In the genomic region with DNA sequence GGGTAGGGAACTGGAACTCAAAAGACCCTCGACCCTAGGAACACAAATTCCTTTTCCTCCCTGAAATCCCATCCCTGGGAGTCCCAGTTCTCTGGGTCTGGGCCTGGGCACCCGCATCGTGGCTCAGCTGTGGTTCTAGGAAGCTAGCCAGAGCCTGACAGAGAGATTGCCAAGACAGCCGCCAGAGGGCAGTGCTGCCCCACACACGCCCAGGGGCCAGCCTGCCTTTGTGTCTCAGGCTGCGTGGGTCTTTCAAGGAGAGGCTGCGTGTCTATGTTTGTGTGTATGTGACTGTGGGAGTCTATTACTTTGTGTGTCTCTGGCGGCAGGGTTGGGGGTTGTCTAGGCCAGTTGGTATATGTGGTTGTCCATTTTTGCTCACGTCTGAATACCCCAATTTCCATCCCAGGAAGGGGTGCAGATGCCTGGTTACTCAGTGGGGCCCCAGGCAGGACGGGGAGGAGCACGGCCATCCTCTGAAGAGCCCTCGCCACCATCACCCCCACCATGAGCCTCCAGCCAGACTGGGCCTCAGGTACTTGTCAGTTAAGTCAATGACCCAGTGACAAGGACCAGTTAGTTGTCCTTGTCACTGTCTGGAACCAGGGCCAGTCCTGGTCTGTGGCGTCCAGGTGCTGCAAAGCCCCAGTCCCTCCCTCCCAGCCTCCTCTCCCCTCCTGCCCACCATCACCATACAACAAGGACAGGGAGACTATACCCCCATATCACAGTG, we compare ENCODE assay signal across 9 cellular contexts. TPM values are rescaled to one million over a fixed set of nuclear protein-coding genes. Genes with fewer than 3 reads are reported as not detected.
DNase-seq lines count a peak whose midpoint lies in the region; ATAC-seq, FAIRE-seq and TF ChIP-seq lines count a peak whose summit lies in the region.
"Had no signal": no experiment of that assay in that cellular context is flagged by ENCODE, and none has a peak within 500 bp of the region (broad histone marks: within the 10 kb centered on the region; RNA-seq: fewer than 3 reads in every experiment).

No MANE protein-coding gene starts in this region.

- peak; percentile 85 for TF ChIP-seq CTCF in D721Med (IDR thresholded peaks at IDR 0.05; ENCODE audit: insufficient read depth, missing control alignments)
- TF ChIP-seq CTCF in H9 (conservative IDR thresholded peaks at IDR 0.05) = peak; percentile 97

- H3K4me1 Mint-ChIP-seq in H9 = peaks cover 17 to 22% of the 10 kb centered on the region in 2 experiments

- H4K8ac ChIP-seq in H9 (replicated peaks; ENCODE audit: insufficient read length, low read depth, low read length) = no peak overlapping the region

- H3K27me3 ChIP-seq in H9 (ENCODE audit: insufficient read depth, low read length) = peaks cover 3% of the 10 kb centered on the region; the same call in 1 of the 2 replicates
- no peaks in the 10 kb centered on the region for H3K27me3 ChIP-seq in right cardiac atrium (ENCODE audit: control insufficient read depth, insufficient read depth)

- H3K56ac ChIP-seq in H9 (ENCODE audit: insufficient read length, low read depth, low read length) = no peak overlapping the region

- H3K9me3 Mint-ChIP-seq in H9 = no peaks in the 10 kb centered on the region
- H3K9me3 Mint-ChIP-seq: dendritic cell treated with granulocyte-macrophage colony-stimulating factor and Interleukin-4, amounts not matched to agents 40 ng/mL and 50 ng/mL, for 4 days had no signal

- H3K23me2 ChIP-seq in H9 (ENCODE audit: insufficient read length, low read depth, low read length, poor library complexity, severe bottlenecking) = peaks cover 9% of the 10 kb centered on the region

- H2AK5ac ChIP-seq in H9 (ENCODE audit: insufficient read length, low read length) = no peak overlapping the region

- H3K79me1 ChIP-seq in H9 (ENCODE audit: insufficient read depth, low read depth, low read length, poor library complexity, severe bottlenecking) = no peaks in the 10 kb centered on the region

- ATAC-seq in right cardiac atrium (peak; percentile 72 to 82), sciatic nerve (peak; percentile 88), HG03280 (IDR thresholded peaks at IDR 0.05; ENCODE audit: unreplicated experiment) (no peak)

- H3K27ac ChIP-seq in H9 (ENCODE audit: insufficient read length, low read depth, low read length) = no peak overlapping the region
- no peak overlapping the region for H3K27ac ChIP-seq in right cardiac atrium (ENCODE audit: low read length)

- no CpG with 5 or more reads among the region's 13 CpGs for WGBS in H9 (ENCODE audit: extremely low coverage, insufficient read length, low lambda C conversion rate)
- WGBS in right cardiac atrium = 20% methylated on average over 13 of the region's 13 CpGs

- no peak overlapping the region for H2BK12ac ChIP-seq in H9 (ENCODE audit: insufficient read length, low read depth, low read length)

- intact Hi-C loops in right cardiac atrium (cut with DNase I) = loop anchor here (1.0 to 10.0 kb wide), 6 partner anchors 27 to 679 kb away; a partner anchor contains a TSS
- intact Hi-C loops in sciatic nerve (cut with DNase I) = no loop called here

- no peaks in the 10 kb centered on the region for H3K36me3 Mint-ChIP-seq in H9 (ENCODE audit: insufficient read depth in 1 of 3, low read depth in 3 of 3)

- DNase-seq in D721Med (ENCODE audit: insufficient read length, low spot score) = peak; percentile 94
- DNase-seq in H9 = peak; percentile 82
- peak; percentile 39 for DNase-seq in NCI-H146 (lab: John Stamatoyannopoulos, UW)
- DNase-seq in T1000 (lab: John Stamatoyannopoulos, UW) = peak; percentile 64
- DNase-seq in anterior cingulate cortex (lab: John Stamatoyannopoulos, UW) = peak; percentile 15 to 94 (median 80)
- peak; percentile 79 to 92 (median 91) for DNase-seq in right cardiac atrium
- peak; percentile 87 for DNase-seq in sciatic nerve (ENCODE audit: low spot score)

- H4K5ac ChIP-seq in H9 (ENCODE audit: insufficient read length, low read depth, low read length) = no peak overlapping the region

- H3K4me2 ChIP-seq in H9 (ENCODE audit: insufficient read depth, insufficient read length, low read length) = peak overlapping the region; percentile 66

- H3K4me3 ChIP-seq in right cardiac atrium (ENCODE audit: low read length) = no peak overlapping the region

- no peak overlapping the region for H3K4ac ChIP-seq in H9 (ENCODE audit: low read depth, low read length)

- H3K9me3 ChIP-seq in H9 (ENCODE audit: control insufficient read depth, low read depth, low read length) (no peaks in the 10 kb centered on the region), right cardiac atrium (ENCODE audit: control insufficient read depth, low read length) (no peaks in the 10 kb centered on the region)

- H3T11ph ChIP-seq in H9 (ENCODE audit: low read length) = no peak overlapping the region

- H2BK120ac ChIP-seq in H9 (ENCODE audit: low read depth, low read length, poor library complexity, severe bottlenecking) = no peak overlapping the region

- no peaks in the 10 kb centered on the region for H3K79me2 ChIP-seq in H9 (ENCODE audit: insufficient read depth, low read length)

- H2BK20ac ChIP-seq in H9 (ENCODE audit: low read depth, low read length, poor library complexity, severe bottlenecking) = no peak overlapping the region

- H2BK5ac ChIP-seq in H9 (ENCODE audit: insufficient read length, low read length) = no peak overlapping the region

- H3K27me3 Mint-ChIP-seq in H9 (ENCODE audit: low read depth) = peaks cover 43% of the 10 kb centered on the region

- no peaks in the 10 kb centered on the region for H4K20me1 ChIP-seq in H9 (ENCODE audit: control insufficient read depth, insufficient read depth, insufficient read length)

- peak overlapping the region in 1 of 2 experiments; percentile 84; a peak in 4 of 5 replicates for H3K4me3 Mint-ChIP-seq in H9
- H3K4me3 Mint-ChIP-seq: dendritic cell treated with granulocyte-macrophage colony-stimulating factor and Interleukin-4, amounts not matched to agents 40 ng/mL and 50 ng/mL, for 4 days had no signal

- no peak overlapping the region for H3K23ac ChIP-seq in H9 (ENCODE audit: insufficient read length, low read depth, low read length)

- no peak overlapping the region for H2BK15ac ChIP-seq in H9 (ENCODE audit: low read depth, low read length)

- no peak overlapping the region for H3K9ac ChIP-seq in H9 (ENCODE audit: extremely low read depth, insufficient read length, low read length)

- no peak for FAIRE-seq in D721Med (lab: Jason Lieb, UNC)

- no peak overlapping the region for H3K18ac ChIP-seq in H9 (ENCODE audit: insufficient read length, low read depth, low read length)

- no peak overlapping the region for H4K91ac ChIP-seq in H9 (ENCODE audit: insufficient read length, low read depth, low read length)

- no peak overlapping the region for H2AFZ ChIP-seq in H9 (ENCODE audit: low read length)

- no peaks in the 10 kb centered on the region for H3K4me1 ChIP-seq in H9 (ENCODE audit: insufficient read depth, low read length)
- H3K4me1 ChIP-seq in right cardiac atrium (ENCODE audit: control insufficient read depth, insufficient read depth, low read length) = no peaks in the 10 kb centered on the region

- no peak overlapping the region for H3K14ac ChIP-seq in H9 (ENCODE audit: insufficient read depth, low read length)

- no peak overlapping the region for H3K27ac Mint-ChIP-seq in H9
- H3K27ac Mint-ChIP-seq: dendritic cell treated with granulocyte-macrophage colony-stimulating factor and Interleukin-4, amounts not matched to agents 40 ng/mL and 50 ng/mL, for 4 days had no signal

RNA-seq across cellular contexts. Expression of a gene that starts 32.2 kb away (rescaled TPM):
- total RNA-seq in H9 (2021) = 1.5 and 1.9 TPM in 2 replicates
- 1 to 10 TPM; 3.5 to 8.6 (median 5.8) TPM for total RNA-seq in right cardiac atrium
- 3.4 TPM for polyA plus RNA-seq in right cardiac atrium
- total RNA-seq in sciatic nerve = 14.2 TPM

RNA-seq across cellular contexts. Expression of a gene that starts 34.3 kb away (rescaled TPM):
- total RNA-seq in H9 (2021) = 60.7 and 65.1 TPM in 2 replicates
- 100 to 1,000 TPM; 210 to 307 (median 265) TPM for total RNA-seq in right cardiac atrium
- 683 TPM for polyA plus RNA-seq in right cardiac atrium
- 31.9 TPM for total RNA-seq in sciatic nerve

RNA-seq across cellular contexts. Expression of a gene that starts 34.4 kb away (rescaled TPM):
- total RNA-seq in H9 (2021) = not detected in 2 replicates
- not detected for total RNA-seq in right cardiac atrium
- polyA plus RNA-seq in right cardiac atrium = 0.25 TPM
- not detected for total RNA-seq in sciatic nerve

Comparison
In these comparisons a context has a peak if more than half of its experiments do, and no peak if none do; other contexts are left out.
1. DNase-seq: peak in every context shown above with its lines; median percentile 94 in D721Med; 91 in right cardiac atrium; 87 in sciatic nerve; 82 in H9; 80 in anterior cingulate cortex; 64 in T1000; 39 in NCI-H146.